ENCODE assay signal across 26 cellular contexts in the genomic region with DNA sequence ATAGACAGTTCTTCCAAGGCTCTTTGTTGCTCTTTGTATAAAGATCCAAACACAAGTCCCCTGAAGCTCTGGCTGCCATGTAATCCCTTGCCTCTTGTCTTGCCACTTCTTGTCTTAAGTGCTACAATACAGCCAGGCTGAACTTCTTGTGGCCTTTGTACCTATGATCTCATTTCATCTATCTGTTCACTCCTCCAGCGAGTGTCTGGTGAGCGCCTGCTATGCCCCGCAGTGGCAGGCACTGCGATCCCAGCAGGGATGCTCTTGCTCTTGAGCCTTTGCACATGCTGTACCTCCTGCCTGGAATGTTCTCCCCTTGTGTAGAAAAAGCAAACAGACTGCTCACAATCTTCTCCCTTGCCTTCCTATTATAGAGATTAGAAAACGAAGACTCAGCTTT.
"Had no signal": no experiment of that assay in that cellular context is flagged by ENCODE, and none has a peak within 500 bp of the region (broad histone marks: within the 10 kb centered on the region; RNA-seq: fewer than 3 reads in every experiment).

No MANE protein-coding gene starts in this region.

- H3K27me3 ChIP-seq: ascending aorta had no signal

- H3K36me3 ChIP-seq: ascending aorta had no signal

- H3K27ac ChIP-seq: ascending aorta had no signal

- DNase-seq: activated CD4-positive, alpha-beta T cell treated with anti-CD3 and anti-CD28 coated beads for 48 hours; activated CD4-positive, alpha-beta T cell treated with anti-CD3 and anti-CD28 coated beads, Interleukin-2, amount 50 U/mL, for 4 hours; activated CD4-positive, CD25-positive, alpha-beta regulatory T cell treated with anti-CD3 and anti-CD28 coated beads, Interleukin-2, amount 50 U/mL, for 72 hours; activated CD8-positive, alpha-beta T cell treated with anti-CD3 and anti-CD28 coated beads, Interleukin-2, amount 10 ng/mL, durations not matched to agents 7 days and 5 days; activated effector memory CD4-positive, alpha-beta T cell treated with anti-CD3 and anti-CD28 coated beads, Interleukin-2, amount 50 U/mL, for 16 hours; activated naive CD4-positive, alpha-beta T cell treated with Interleukin-2 at 50 U/mL for 16 hours; activated naive CD8-positive, alpha-beta T cell treated with anti-CD3 and anti-CD28 coated beads, Interleukin-2, amount 50 U/mL, for 24 hours; activated T-cell treated with anti-CD3 and anti-CD28 coated beads, Interleukin-2, amount 50 U/mL, for 4 hours; amniotic stem cell; Karpas-422; MM.1S; NCI-H1105; NCI-H1436; NCI-H1694 treated with DMSO at 0.1 percent for 48 hours; NCI-H2029 treated with DMSO at 0.1 percent for 48 hours; NCI-H510A; NCI-H526 treated with DMSO at 0.1 percent for 48 hours; NCI-H82; SIG-M5; T-helper 17 cell; T-helper 9 cell had no signal

- H3K4me1 ChIP-seq: ascending aorta had no signal

- H3K4me3 Mint-ChIP-seq: activated CD8-positive, alpha-beta T cell treated with anti-CD3 and anti-CD28 coated beads, Interleukin-2, amount 10 ng/mL, durations not matched to agents 7 days and 5 days; activated naive CD8-positive, alpha-beta T cell treated with anti-CD3 and anti-CD28 coated beads, Interleukin-2, amount 50 U/mL, for 24 hours; activated T-cell treated with anti-CD3 and anti-CD28 coated beads, Interleukin-2, amount 50 U/mL, for 4 hours; brain; T-helper 17 cell; WTC11 had no signal

- H3K27ac Mint-ChIP-seq: activated CD8-positive, alpha-beta T cell treated with anti-CD3 and anti-CD28 coated beads, Interleukin-2, amount 10 ng/mL, durations not matched to agents 7 days and 5 days; activated naive CD4-positive, alpha-beta T cell treated with anti-CD3 and anti-CD28 coated beads, Interleukin-2, amount 50 U/mL, for 72 hours; activated naive CD8-positive, alpha-beta T cell treated with anti-CD3 and anti-CD28 coated beads, Interleukin-2, amount 50 U/mL, for 24 hours; brain; T-helper 17 cell; WTC11 had no signal

- H3K9me3 ChIP-seq: ascending aorta had no signal

- H3K4me1 Mint-ChIP-seq: activated naive CD8-positive, alpha-beta T cell treated with anti-CD3 and anti-CD28 coated beads, Interleukin-2, amount 50 U/mL, for 24 hours; brain; T-helper 17 cell; WTC11 had no signal

- H3K9me3 Mint-ChIP-seq: activated T-cell treated with anti-CD3 and anti-CD28 coated beads, Interleukin-2, amount 50 U/mL, for 4 hours; brain; WTC11 had no signal

- H3K4me3 ChIP-seq: ascending aorta, K562 had no signal

- H3K36me3 Mint-ChIP-seq: activated naive CD4-positive, alpha-beta T cell treated with anti-CD3 and anti-CD28 coated beads, Interleukin-2, amount 50 U/mL, for 72 hours; brain; WTC11 had no signal
